8 cellular contexts compared by ENCODE assay signal in the genomic region with DNA sequence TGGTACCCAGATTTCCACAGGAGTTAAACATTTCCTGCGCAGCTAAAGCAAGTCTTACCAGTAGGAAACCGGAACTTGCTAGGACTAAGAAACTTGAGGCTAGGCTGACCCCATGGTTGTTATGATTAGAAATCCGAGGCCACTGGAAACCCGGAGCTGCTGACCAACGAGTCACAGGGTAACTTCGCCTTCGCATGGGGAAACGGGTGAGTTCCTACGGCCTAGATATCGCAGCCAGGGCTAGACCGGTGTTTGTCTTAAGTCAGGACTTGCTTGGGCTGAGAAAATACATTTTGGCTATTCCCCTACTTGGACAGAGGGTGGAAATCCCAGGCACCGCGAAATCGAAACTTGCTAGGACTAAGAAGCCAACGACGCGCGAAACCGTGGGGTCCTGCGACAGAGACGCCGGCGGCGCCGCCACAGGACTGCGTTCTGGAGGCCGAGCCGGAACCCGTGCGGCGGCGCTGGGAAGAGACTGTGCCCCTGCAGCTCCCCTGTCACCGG. TPM values are rescaled to one million over a fixed set of nuclear protein-coding genes. Genes with fewer than 3 reads are reported as not detected.
DNase-seq lines count a peak whose midpoint lies in the region; ATAC-seq, FAIRE-seq and TF ChIP-seq lines count a peak whose summit lies in the region.

No MANE protein-coding gene starts in this region.

- peak overlapping the region; percentile 83 for H3K27ac Mint-ChIP-seq in type B pancreatic cell

- peak; percentile 11 for ATAC-seq in HG02981 (IDR thresholded peaks at IDR 0.05; ENCODE audit: unreplicated experiment)
- ATAC-seq in esophagus mucosa = peak; percentile 40

- peak overlapping the region; percentile 85 for H3K4me3 Mint-ChIP-seq in type B pancreatic cell

- FAIRE-seq in GM18507 (lab: Jason Lieb, UNC) = peak; percentile 50

- peaks cover 0 to 32% of the 10 kb centered on the region in 2 donors for H3K4me1 ChIP-seq in muscle layer of duodenum (ENCODE audit: control insufficient read depth in 1 of 2, insufficient read depth in 2 of 2, low read length in 2 of 2)

- H3K4me1 Mint-ChIP-seq in type B pancreatic cell (ENCODE audit: unreplicated experiment) = peaks cover 24% of the 10 kb centered on the region

- H3K36me3 ChIP-seq in muscle layer of duodenum (ENCODE audit: control insufficient read depth in 1 of 2, insufficient read depth in 2 of 2, low read length in 2 of 2) = peaks cover 0 to 11% of the 10 kb centered on the region in 2 donors

- DNase-seq in A172 (ENCODE audit: low spot score) = peak; percentile 73
- no peak for DNase-seq in GM18507 (ENCODE audit: extremely low spot score, insufficient read length, low read depth)
- peak; percentile 89 for DNase-seq in NCI-H2107 treated with DMSO at 0.1 percent for 48 hours (lab: John Stamatoyannopoulos, UW; ENCODE audit: unreplicated experiment)
- DNase-seq in activated CD4-positive, alpha-beta T cell treated with anti-CD3 and anti-CD28 coated beads for 1 hour = peak; percentile 56
- DNase-seq in type B pancreatic cell (ENCODE audit: extremely low spot score, unreplicated experiment) = no peak

- H3K36me3 Mint-ChIP-seq in type B pancreatic cell = no peaks in the 10 kb centered on the region

- peak overlapping the region; percentile 72 to 74 for H3K4me3 ChIP-seq in muscle layer of duodenum (ENCODE audit: low read depth in 1 of 2, low read length in 2 of 2)

- H3K27ac ChIP-seq in muscle layer of duodenum (ENCODE audit: low read length) = peak overlapping the region; percentile 88

- no peaks in the 10 kb centered on the region for H3K9me3 Mint-ChIP-seq in type B pancreatic cell

- TF ChIP-seq CTCF in type B pancreatic cell (conservative IDR thresholded peaks at IDR 0.05) = no peak

- H3K9me3 ChIP-seq in muscle layer of duodenum (ENCODE audit: control insufficient read depth in 1 of 2, low read length in 2 of 2) = peaks cover 0 to 2% of the 10 kb centered on the region in 2 donors

- H3K27me3 Mint-ChIP-seq in type B pancreatic cell = peaks cover 88% of the 10 kb centered on the region

- H3K27me3 ChIP-seq in muscle layer of duodenum (ENCODE audit: low read depth, low read length) = peaks cover 38% of the 10 kb centered on the region

RNA-seq across cellular contexts. Expression of a gene that starts 1.6 kb away (rescaled TPM):
- total RNA-seq in A172 (2014; rRNA removed; shearing (Covaris generic)) = 8.0 and 9.4 TPM in 2 replicates
- total RNA-seq in esophagus mucosa (1.8 TPM), type B pancreatic cell (ENCODE audit: low replicate concordance) (0.34 and 0.74 TPM in 2 replicates)

Comparison
In these comparisons a context has a peak if more than half of its experiments do, and no peak if none do; other contexts are left out.
1. DNase-seq: peak in A172 (single experiment), NCI-H2107 treated with DMSO at 0.1 percent for 48 hours (single experiment) and activated CD4-positive, alpha-beta T cell treated with anti-CD3 and anti-CD28 coated beads for 1 hour (single experiment); none in GM18507 (single experiment) and type B pancreatic cell (single experiment).